In the genomic region with DNA sequence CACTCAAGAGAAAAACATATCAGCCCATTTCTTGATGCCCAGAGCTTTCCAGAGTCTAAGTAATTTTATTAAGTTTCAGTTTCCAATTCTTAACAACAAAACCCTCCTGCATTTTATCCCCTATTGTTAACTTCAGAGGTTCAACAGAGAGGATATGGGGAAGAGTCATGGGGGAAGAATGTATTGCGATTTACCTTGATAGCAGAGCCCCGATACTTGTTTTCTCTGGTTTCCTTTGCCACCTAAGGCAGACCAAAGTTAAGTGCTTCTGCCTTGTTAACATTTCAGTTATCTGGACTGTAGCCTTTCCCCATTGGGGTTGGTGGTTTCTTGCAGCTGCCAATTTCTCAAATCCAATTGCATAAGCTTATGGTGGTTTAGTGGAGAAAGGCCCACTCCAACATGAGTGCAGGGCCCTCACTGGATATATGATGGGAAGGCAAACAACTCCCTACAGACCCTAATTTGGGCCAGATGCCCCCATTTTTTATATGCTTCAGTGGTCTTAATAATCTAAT, we compare ENCODE assay signal across 16 cellular contexts.
A peak's percentile ranks its signal among the peaks of the same experiment; 100 is the strongest.
DNase-seq lines count a peak whose midpoint lies in the region; ATAC-seq and TF ChIP-seq lines count a peak whose summit lies in the region.
"Had no signal": no experiment of that assay in that cellular context is flagged by ENCODE, and none has a peak within 500 bp of the region (broad histone marks: within the 10 kb centered on the region; RNA-seq: fewer than 3 reads in every experiment).

No MANE protein-coding gene starts in this region.

- H3K4me3 ChIP-seq in mammary epithelial cell (replicated peaks in 1 of 3; ENCODE audit: insufficient read depth in 1 of 3, low read depth in 2 of 3, low read length in 3 of 3) (no peak overlapping the region), breast epithelium (no peak overlapping the region), aorta (ENCODE audit: low read length in 2 of 2) (no peak overlapping the region)
- H3K4me3 ChIP-seq: Peyer's patch had no signal

- peak; percentile 47 for DNase-seq in mammary epithelial cell
- no peak for DNase-seq in breast epithelium (ENCODE audit: low spot score in 2 of 2)
- DNase-seq in NCI-H82 treated with DMSO at 0.1 percent for 48 hours (lab: John Stamatoyannopoulos, UW; ENCODE audit: unreplicated experiment) = peak; percentile 55
- DNase-seq in epithelial cell of prostate (ENCODE audit: low read depth, low spot score) = no peak
- DNase-seq in sciatic nerve (ENCODE audit: low spot score) = no peak
- no peak for DNase-seq in aorta
- no peak for DNase-seq in activated CD4-positive, CD25-positive, alpha-beta regulatory T cell (lab: John Stamatoyannopoulos, UW)
- no peak for DNase-seq in activated CD4-positive, CD25-positive, alpha-beta regulatory T cell treated with anti-CD3 and anti-CD28 coated beads, Interleukin-2, amount 50 U/mL, for 72 hours
- DNase-seq: ACHN, activated gamma-delta T cell treated with Interleukin-2 at 50 U/mL for 16 hours, cortex of kidney, midbrain, NCI-H446 treated with DMSO at 0.1 percent for 48 hours, Peyer's patch, posterior cingulate gyrus, T-helper 9 cell had no signal

- no peaks in the 10 kb centered on the region for H4K20me1 ChIP-seq in mammary epithelial cell (ENCODE audit: insufficient read depth, low read length)

- no peaks in the 10 kb centered on the region for H3K79me2 ChIP-seq in mammary epithelial cell (ENCODE audit: insufficient read depth, low read length)

- H3K9ac ChIP-seq in mammary epithelial cell (ENCODE audit: insufficient read depth, low read length) = no peak overlapping the region

- in situ Hi-C loops in mammary epithelial cell (cut with MboI; ENCODE audit: low sequenced_read_pairs in 2 of 2) = no loop called here

- dilution Hi-C loops in mammary epithelial cell (cut with HindIII; ENCODE audit: low sequenced_read_pairs) = no loop called here

- WGBS in mammary epithelial cell (ENCODE audit: low coverage, missing lambda C conversion rate) = 80% methylated on average over 2 of the region's 2 CpGs
- 95 to 96% methylated on average over 2 of the region's 2 CpGs for WGBS in aorta, 2 donors

- TF ChIP-seq CTCF in mammary epithelial cell (conservative IDR thresholded peaks at IDR 0.05 in 1 of 2, IDR thresholded peaks at IDR 0.05 in 1 of 2; ENCODE audit: extremely low read depth in 1 of 2, insufficient read depth in 1 of 2, low read depth in 1 of 2, low read length in 2 of 2) (no peak), breast epithelium (IDR thresholded peaks at IDR 0.05) (no peak)

- H3K36me3 ChIP-seq in mammary epithelial cell (ENCODE audit: insufficient read depth, low read length) (peaks cover 34% of the 10 kb centered on the region), breast epithelium (no peaks in the 10 kb centered on the region), aorta (ENCODE audit: control insufficient read depth in 1 of 2, insufficient read depth in 2 of 2, low read length in 1 of 2) (peaks cover 1 to 4% of the 10 kb centered on the region in 2 donors)

- TF ChIP-seq POLR2A in breast epithelium (IDR thresholded peaks at IDR 0.05) = no peak

- H3K27me3 ChIP-seq in mammary epithelial cell (ENCODE audit: insufficient read depth, low read length) (no peaks in the 10 kb centered on the region), breast epithelium (no peaks in the 10 kb centered on the region), aorta (ENCODE audit: control insufficient read depth in 1 of 2, insufficient read depth in 2 of 2, low read length in 1 of 2) (no peaks in the 10 kb centered on the region)
- H3K27me3 ChIP-seq: Peyer's patch had no signal

- CTCF ChIA-PET in mammary epithelial cell (lab: Charles Lee; ENCODE audit: low non-redundant PET) = no interaction called here

- H3K27ac ChIP-seq in mammary epithelial cell (ENCODE audit: insufficient read depth, low read depth, low read length) = no peak overlapping the region
- no peak overlapping the region for H3K27ac ChIP-seq in breast epithelium
- peak overlapping the region; percentile 65 for H3K27ac ChIP-seq in epithelial cell of prostate
- no peak overlapping the region for H3K27ac ChIP-seq in aorta (ENCODE audit: low read depth in 1 of 2, low read length in 2 of 2)
- H3K27ac ChIP-seq: Peyer's patch had no signal

- no peaks in the 10 kb centered on the region for H3K9me3 ChIP-seq in mammary epithelial cell (replicated peaks; ENCODE audit: insufficient read depth, low read length)
- H3K9me3 ChIP-seq in breast epithelium = no peaks in the 10 kb centered on the region
- H3K9me3 ChIP-seq in aorta (ENCODE audit: control insufficient read depth, low read length) = no peaks in the 10 kb centered on the region
- H3K9me3 ChIP-seq: Peyer's patch had no signal

- no TSS peak for BruUV-seq in mammary epithelial cell (replicated peaks; lab: Mats Ljungman, UMichigan)

- ATAC-seq in sciatic nerve (peak; percentile 66), aorta (ENCODE audit: low FRiP score) (no peak)

- no peak overlapping the region for H2AFZ ChIP-seq in mammary epithelial cell (ENCODE audit: low read depth, low read length)

- H3K4me1 ChIP-seq in mammary epithelial cell (ENCODE audit: insufficient read depth, low read length) = peaks cover 19% of the 10 kb centered on the region
- H3K4me1 ChIP-seq in breast epithelium = no peaks in the 10 kb centered on the region
- H3K4me1 ChIP-seq in aorta (ENCODE audit: control insufficient read depth in 1 of 2, insufficient read depth in 2 of 2, low read length in 2 of 2) = no peaks in the 10 kb centered on the region
- H3K4me1 ChIP-seq: Peyer's patch had no signal

- intact Hi-C loops in mammary epithelial cell (cut with micrococcal nuclease) = no loop called here
- intact Hi-C loops in breast epithelium (cut with DNase I; ENCODE audit: low total_unique reads) = no loop called here
- intact Hi-C loops in sciatic nerve (cut with DNase I) = no loop called here
- intact Hi-C loops in aorta (cut with DNase I) = no loop called here

- no peak overlapping the region for H3K4me2 ChIP-seq in mammary epithelial cell (ENCODE audit: insufficient read depth, low read depth, low read length)

Comparison
In these comparisons a context has a peak if more than half of its experiments do, and no peak if none do; other contexts are left out.
1. DNase-seq: peak in mammary epithelial cell (single experiment) and NCI-H82 treated with DMSO at 0.1 percent for 48 hours (single experiment); none in breast epithelium (0 of 2), epithelial cell of prostate (single experiment), sciatic nerve (single experiment), aorta (0 of 2), activated CD4-positive, CD25-positive, alpha-beta regulatory T cell (0 of 4) and activated CD4-positive, CD25-positive, alpha-beta regulatory T cell treated with anti-CD3 and anti-CD28 coated beads, Interleukin-2, amount 50 U/mL, for 72 hours (single experiment).